ENCODE assay signal across 14 cellular contexts in the genomic region with DNA sequence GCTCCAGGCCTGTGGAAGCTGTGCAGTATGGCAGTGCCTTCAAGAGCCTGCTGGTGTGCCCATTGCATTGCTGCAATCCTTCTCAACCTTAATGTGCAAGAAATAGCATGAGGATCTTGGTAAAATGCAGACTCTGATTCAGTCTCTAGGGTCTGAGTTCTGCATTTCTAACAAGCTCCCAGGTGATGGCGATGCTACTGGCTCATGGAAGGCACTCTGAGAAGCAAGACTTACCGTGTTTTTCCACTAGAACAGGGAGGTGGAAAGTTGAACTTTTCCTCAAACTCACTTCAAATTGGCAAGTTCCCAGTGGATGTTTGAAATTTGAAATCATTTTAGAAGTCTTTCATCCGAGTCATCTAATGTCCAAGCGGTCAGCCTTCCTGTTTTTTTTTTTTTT. TPM values are rescaled to one million over a fixed set of nuclear protein-coding genes. Genes with fewer than 3 reads are reported as not detected.
A peak's percentile ranks its signal among the peaks of the same experiment; 100 is the strongest.
DNase-seq lines count a peak whose midpoint lies in the region; ATAC-seq, FAIRE-seq and TF ChIP-seq lines count a peak whose summit lies in the region.
"Had no signal": no experiment of that assay in that cellular context is flagged by ENCODE, and none has a peak within 500 bp of the region (broad histone marks: within the 10 kb centered on the region; RNA-seq: fewer than 3 reads in every experiment).

No MANE protein-coding gene starts in this region.

- no peak overlapping the region for H3K4me3 ChIP-seq in bronchial epithelial cell (ENCODE audit: low read depth, low read length)

- H3K36me3 Mint-ChIP-seq in osteocyte (ENCODE audit: unreplicated experiment): no peaks in the 10 kb centered on the region

- H3K27ac Mint-ChIP-seq in osteocyte (ENCODE audit: unreplicated experiment): no peak overlapping the region

- H3K9me3 Mint-ChIP-seq in osteocyte (ENCODE audit: unreplicated experiment): no peaks in the 10 kb centered on the region

- H3K4me1 Mint-ChIP-seq in osteocyte (ENCODE audit: unreplicated experiment): peaks cover 17% of the 10 kb centered on the region

- H3K36me3 ChIP-seq in bronchial epithelial cell (ENCODE audit: control insufficient read depth, insufficient read depth, low read length): no peaks in the 10 kb centered on the region

- DNase-seq in NCI-H345 (lab: John Stamatoyannopoulos, UW): peak; percentile 4
- DNase-seq in NCI-H345 treated with DMSO at 0.1 percent for 48 hours (lab: John Stamatoyannopoulos, UW; ENCODE audit: unreplicated experiment): no peak
- peak; percentile 22 for DNase-seq in NCI-H69 (lab: John Stamatoyannopoulos, UW)
- no peak for DNase-seq in bronchial epithelial cell (ENCODE audit: low read depth)
- DNase-seq in osteocyte (ENCODE audit: extremely low spot score, unreplicated experiment): no peak
- no peak for DNase-seq in hepatic stellate cell (ENCODE audit: low spot score)
- no peak for DNase-seq in stimulated activated CD4-positive, alpha-beta T cell treated with anti-CD3 and anti-CD28 coated beads, Interleukin-4, amount 100 ng/mL, for 24 hours
- DNase-seq: activated T-cell treated with anti-CD3 and anti-CD28 coated beads for 4 hours, amygdala, DMS79 treated with DMSO at 0.1 percent for 48 hours, NCI-H1105, substantia nigra had no signal

- no peaks in the 10 kb centered on the region for H3K27me3 ChIP-seq in bronchial epithelial cell (ENCODE audit: control insufficient read depth, insufficient read depth, low read length)

- ATAC-seq in HG03045 (IDR thresholded peaks at IDR 0.05; ENCODE audit: unreplicated experiment): no peak

- peak; percentile 14 for TF ChIP-seq CTCF in bronchial epithelial cell (IDR thresholded peaks at IDR 0.05; ENCODE audit: insufficient read depth, low read length, severe bottlenecking)
- TF ChIP-seq CTCF in osteocyte (IDR thresholded peaks at IDR 0.05): peak; percentile 19

- H3K4me3 Mint-ChIP-seq in osteocyte (ENCODE audit: unreplicated experiment): no peak overlapping the region

- peaks cover 2% of the 10 kb centered on the region for H3K27me3 Mint-ChIP-seq in osteocyte (ENCODE audit: unreplicated experiment)

- no peak for FAIRE-seq in bronchial epithelial cell (lab: Jason Lieb, UNC)
- FAIRE-seq: TTC549 had no signal

RNA-seq across cellular contexts. Expression of gene MYRFL, which starts 55.5 kb away (rescaled TPM):
- 0.26 and 0.51 TPM in 2 replicates for total RNA-seq in bronchial epithelial cell
- total RNA-seq in osteocyte: 0.13 TPM in 1 of 2 replicates, not detected in the other

Comparison
In these comparisons a context has a peak if more than half of its experiments do, and no peak if none do; other contexts are left out.
1. DNase-seq: peak in NCI-H345 (single experiment) and NCI-H69 (single experiment); none in NCI-H345 treated with DMSO at 0.1 percent for 48 hours (single experiment), bronchial epithelial cell (single experiment), osteocyte (single experiment), hepatic stellate cell (single experiment) and stimulated activated CD4-positive, alpha-beta T cell treated with anti-CD3 and anti-CD28 coated beads, Interleukin-4, amount 100 ng/mL, for 24 hours (single experiment).